12 cellular contexts compared by ENCODE assay signal in the genomic region with DNA sequence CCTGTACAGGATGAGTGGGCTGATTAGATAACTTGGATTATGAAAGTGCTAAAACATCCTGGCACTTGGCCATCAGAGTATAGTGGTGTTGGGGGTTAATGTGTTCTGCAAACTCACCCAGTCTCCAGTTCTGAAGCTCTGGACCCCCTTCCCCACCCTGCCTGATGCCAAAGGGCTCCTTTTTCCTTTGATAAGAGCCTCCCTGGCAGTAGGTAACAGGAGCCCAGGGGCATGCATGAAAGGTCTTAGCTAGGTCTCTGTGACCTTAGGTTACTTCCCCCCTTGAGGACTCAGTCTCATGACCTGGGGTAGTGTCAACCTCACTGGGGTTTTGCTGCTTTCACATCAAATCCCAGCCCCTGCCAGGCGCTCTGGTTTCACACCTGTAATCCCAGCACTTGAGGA. TPM values are rescaled to one million over a fixed set of nuclear protein-coding genes. Genes with fewer than 3 reads are reported as not detected.
DNase-seq lines count a peak whose midpoint lies in the region; ATAC-seq and TF ChIP-seq lines count a peak whose summit lies in the region.
"Had no signal": no experiment of that assay in that cellular context is flagged by ENCODE, and none has a peak within 500 bp of the region (broad histone marks: within the 10 kb centered on the region; RNA-seq: fewer than 3 reads in every experiment).

No MANE protein-coding gene starts in this region.

- H3K9me3 Mint-ChIP-seq in natural killer cell treated with Interleukin-12 subunit alpha and Interleukin-12 subunit beta and Interleukin-15 and Interleukin-18, amount 100 ng/mL, for 72 hours, result no peaks in the 10 kb centered on the region
- H3K9me3 Mint-ChIP-seq in natural killer cell, result no peaks in the 10 kb centered on the region
- H3K9me3 Mint-ChIP-seq in activated naive CD8-positive, alpha-beta T cell (ENCODE audit: low read depth), result no peaks in the 10 kb centered on the region
- H3K9me3 Mint-ChIP-seq in stimulated activated naive CD8-positive, alpha-beta T cell treated with anti-CD3 and anti-CD28 coated beads, Interleukin-15, amount 100 ng/mL, for 72 hours, result no peaks in the 10 kb centered on the region

- H3K36me3 ChIP-seq in Peyer's patch, result peaks cover 0 to 15% (median 0%) of the 10 kb centered on the region in 3 donors

- H3K4me3 Mint-ChIP-seq in natural killer cell treated with Interleukin-12 subunit alpha and Interleukin-12 subunit beta and Interleukin-15 and Interleukin-18, amount 100 ng/mL, for 72 hours, result peak overlapping the region; percentile 100
- no peak overlapping the region for H3K4me3 Mint-ChIP-seq in natural killer cell
- H3K4me3 Mint-ChIP-seq in activated naive CD8-positive, alpha-beta T cell, result peak overlapping the region; percentile 100
- H3K4me3 Mint-ChIP-seq in stimulated activated naive CD8-positive, alpha-beta T cell treated with anti-CD3 and anti-CD28 coated beads, Interleukin-15, amount 100 ng/mL, for 72 hours, result peak overlapping the region; percentile 98 to 99

- no peak for DNase-seq in natural killer cell treated with Interleukin-12 subunit alpha and Interleukin-12 subunit beta and Interleukin-15 and Interleukin-18, amount 100 ng/mL, for 72 hours (ENCODE audit: low spot score)
- DNase-seq in natural killer cell (no peak), NB4 (ENCODE audit: low read depth) (peak; percentile 63), Peyer's patch (no peak), NCI-H1105 (lab: John Stamatoyannopoulos, UW) (no peak)
- no peak for DNase-seq in stimulated activated naive CD8-positive, alpha-beta T cell treated with anti-CD3 and anti-CD28 coated beads, Interleukin-15, amount 100 ng/mL, for 72 hours
- DNase-seq: cerebellar nuclear complex, GOT3, NCI-H187 treated with DMSO at 0.1 percent for 48 hours, substantia nigra had no signal

- peaks cover 19 to 25% of the 10 kb centered on the region in 2 donors for H3K4me1 Mint-ChIP-seq in natural killer cell treated with Interleukin-12 subunit alpha and Interleukin-12 subunit beta and Interleukin-15 and Interleukin-18, amount 100 ng/mL, for 72 hours (ENCODE audit: low read depth in 2 of 2)
- peaks cover 24 to 33% of the 10 kb centered on the region in 2 donors for H3K4me1 Mint-ChIP-seq in natural killer cell
- peaks cover 28% of the 10 kb centered on the region for H3K4me1 Mint-ChIP-seq in activated naive CD8-positive, alpha-beta T cell (ENCODE audit: low read depth)
- peaks cover 37% of the 10 kb centered on the region for H3K4me1 Mint-ChIP-seq in stimulated activated naive CD8-positive, alpha-beta T cell treated with anti-CD3 and anti-CD28 coated beads, Interleukin-15, amount 100 ng/mL, for 72 hours

- intact Hi-C loops in natural killer cell (cut with micrococcal nuclease), result no loop called here

- ATAC-seq in natural killer cell treated with Interleukin-12 subunit alpha and Interleukin-12 subunit beta and Interleukin-15 and Interleukin-18, amount 100 ng/mL, for 72 hours, result no peak
- no peak for ATAC-seq in natural killer cell
- no peak for ATAC-seq in stimulated activated naive CD8-positive, alpha-beta T cell treated with anti-CD3 and anti-CD28 coated beads, Interleukin-15, amount 100 ng/mL, for 72 hours
- no peak for ATAC-seq in HG03039 (IDR thresholded peaks at IDR 0.05; ENCODE audit: unreplicated experiment)

- H3K27ac Mint-ChIP-seq in natural killer cell treated with Interleukin-12 subunit alpha and Interleukin-12 subunit beta and Interleukin-15 and Interleukin-18, amount 100 ng/mL, for 72 hours, result no peak overlapping the region
- H3K27ac Mint-ChIP-seq in natural killer cell, result peak overlapping the region in 1 of 2 donors; percentile 11
- peak overlapping the region; percentile 22 for H3K27ac Mint-ChIP-seq in activated naive CD8-positive, alpha-beta T cell
- H3K27ac Mint-ChIP-seq in stimulated activated naive CD8-positive, alpha-beta T cell treated with anti-CD3 and anti-CD28 coated beads, Interleukin-15, amount 100 ng/mL, for 72 hours, result peak overlapping the region in 1 of 2 donors; percentile 48

- H3K4me1 ChIP-seq in Peyer's patch, result peaks cover 3 to 33% (median 16%) of the 10 kb centered on the region in 4 donors

- peaks cover 5% of the 10 kb centered on the region for H3K36me3 Mint-ChIP-seq in natural killer cell treated with Interleukin-12 subunit alpha and Interleukin-12 subunit beta and Interleukin-15 and Interleukin-18, amount 100 ng/mL, for 72 hours
- no peaks in the 10 kb centered on the region for H3K36me3 Mint-ChIP-seq in natural killer cell
- H3K36me3 Mint-ChIP-seq in activated naive CD8-positive, alpha-beta T cell, result peaks cover 4% of the 10 kb centered on the region

- H3K27me3 Mint-ChIP-seq in natural killer cell treated with Interleukin-12 subunit alpha and Interleukin-12 subunit beta and Interleukin-15 and Interleukin-18, amount 100 ng/mL, for 72 hours, result no peaks in the 10 kb centered on the region
- H3K27me3 Mint-ChIP-seq in natural killer cell (ENCODE audit: low read depth in 2 of 2), result no peaks in the 10 kb centered on the region
- no peaks in the 10 kb centered on the region for H3K27me3 Mint-ChIP-seq in activated naive CD8-positive, alpha-beta T cell
- H3K27me3 Mint-ChIP-seq in stimulated activated naive CD8-positive, alpha-beta T cell treated with anti-CD3 and anti-CD28 coated beads, Interleukin-15, amount 100 ng/mL, for 72 hours, result no peaks in the 10 kb centered on the region

- TF ChIP-seq POLR2A in NB4 (IDR thresholded peaks at IDR 0.05; ENCODE audit: extremely low read depth, insufficient read length) (no peak), Peyer's patch (IDR thresholded peaks at IDR 0.05) (no peak)

- H3K9me3 ChIP-seq in Peyer's patch, result no peaks in the 10 kb centered on the region

- H3K4me3 ChIP-seq in NB4 (ENCODE audit: low read depth, low read length) (peak overlapping the region; percentile 6), Peyer's patch (no peak overlapping the region)

- H3K27ac ChIP-seq in Peyer's patch, result no peak overlapping the region

- H3K27me3 ChIP-seq in Peyer's patch, result no peaks in the 10 kb centered on the region

- TF ChIP-seq CTCF in natural killer cell (IDR thresholded peaks at IDR 0.05), result no peak
- TF ChIP-seq CTCF in NB4 (IDR thresholded peaks at IDR 0.05; ENCODE audit: low read depth, low read length), result no peak
- TF ChIP-seq CTCF in Peyer's patch (IDR thresholded peaks at IDR 0.05), result no peak

RNA-seq across cellular contexts. Expression of gene RPS28, which starts 2.5 kb away (rescaled TPM):
- total RNA-seq in natural killer cell treated with Interleukin-12 subunit alpha and Interleukin-12 subunit beta and Interleukin-15 and Interleukin-18, amount 100 ng/mL, for 72 hours, result 1,000 to 10,000 TPM; 1,268 to 1,635 TPM
- total RNA-seq in natural killer cell (1,000 to 10,000 TPM; 1,133 to 1,486 (median 1,403) TPM), Peyer's patch (100 to 1,000 TPM; 306 to 519 (median 393) TPM)

RNA-seq across cellular contexts. Expression of gene NDUFA7, which starts 2.6 kb away (rescaled TPM):
- 10 to 100 TPM; 31.2 to 42.2 TPM for total RNA-seq in natural killer cell treated with Interleukin-12 subunit alpha and Interleukin-12 subunit beta and Interleukin-15 and Interleukin-18, amount 100 ng/mL, for 72 hours
- total RNA-seq in natural killer cell (10 to 100 TPM; 19.3 to 28.5 (median 28.4) TPM), Peyer's patch (10 to 100 TPM in 3 of 4 donors, not detected in 1; 24.6 to 43.4 (median 38.5) TPM)

RNA-seq across cellular contexts. Expression of gene CD320, which starts 15.6 kb away (rescaled TPM):
- 100 to 1,000 TPM in 1 of 2 donors, 10 to 100 TPM in 1; 45.2 to 110 TPM for total RNA-seq in natural killer cell treated with Interleukin-12 subunit alpha and Interleukin-12 subunit beta and Interleukin-15 and Interleukin-18, amount 100 ng/mL, for 72 hours
- total RNA-seq in natural killer cell (10 to 100 TPM; 17.0 to 47.1 (median 38.7) TPM), Peyer's patch (10 to 100 TPM; 12.7 to 26.4 (median 18.2) TPM)

RNA-seq across cellular contexts. Expression of gene KANK3, which starts 19.3 kb away (rescaled TPM):
- total RNA-seq in natural killer cell treated with Interleukin-12 subunit alpha and Interleukin-12 subunit beta and Interleukin-15 and Interleukin-18, amount 100 ng/mL, for 72 hours, result 1 to 10 TPM; 1.5 to 4.4 TPM
- total RNA-seq in natural killer cell, result 10 to 100 TPM in 1 of 3 donors, 1 to 10 TPM in 2; 5.7 to 16.9 (median 8.4) TPM
- 10 to 100 TPM in 1 of 4 donors, 1 to 10 TPM in 3; 3.0 to 16.5 (median 7.8) TPM for total RNA-seq in Peyer's patch

RNA-seq across cellular contexts. Expression of gene ANGPTL4, which starts 40.2 kb away (rescaled TPM):
- 1 to 10 TPM in 1 of 2 donors, not detected in 1; 1.8 TPM for total RNA-seq in natural killer cell treated with Interleukin-12 subunit alpha and Interleukin-12 subunit beta and Interleukin-15 and Interleukin-18, amount 100 ng/mL, for 72 hours
- total RNA-seq in natural killer cell, result not detected
- total RNA-seq in Peyer's patch, result 10 to 100 TPM; 22.6 to 82.1 (median 29.9) TPM
